In genomic region chr22:27170491-27170890, GRCh38 we compare ENCODE assay signal across 13 cellular contexts.
DNase-seq lines count a peak whose midpoint lies in the region; ATAC-seq and TF ChIP-seq lines count a peak whose summit lies in the region.
"Had no signal": no experiment of that assay in that cellular context is flagged by ENCODE, and none has a peak within 500 bp of the region (broad histone marks: within the 10 kb centered on the region; RNA-seq: fewer than 3 reads in every experiment).

No MANE protein-coding gene starts in this region.

- TF ChIP-seq CTCF in psoas muscle (IDR thresholded peaks at IDR 0.05) (no peak), colonic mucosa (IDR thresholded peaks at IDR 0.05) (no peak)

- 3 to 12% (median 3%) methylated on average over 4 of the region's 4 CpGs for WGBS in psoas muscle, 3 donors

- ATAC-seq in psoas muscle, result peak in 2 of 4 donors; percentile 37 to 58
- ATAC-seq: gastrocnemius medialis had no signal

- H3K9ac ChIP-seq in colonic mucosa (ENCODE audit: low read depth in 2 of 2, low read length in 2 of 2), result no peak overlapping the region

- H3K27ac ChIP-seq in psoas muscle (no peak overlapping the region), colonic mucosa (no peak overlapping the region)
- H3K27ac ChIP-seq: gastrocnemius medialis had no signal

- intact Hi-C loops in psoas muscle (cut with DNase I), result no loop called here
- intact Hi-C loops in colonic mucosa (cut with DNase I), result no loop called here

- DNase-seq in COLO829 (ENCODE audit: low spot score) (peak; percentile 16), NCI-H226 (peak; percentile 69), fibroblast of gingiva (ENCODE audit: low read depth) (peak; percentile 94), psoas muscle (peak; percentile 19 to 44), H7 (no peak), colonic mucosa (no peak)
- no peak for DNase-seq in stimulated activated CD4-positive, alpha-beta T cell treated with anti-CD3 and anti-CD28 coated beads, Interleukin-2, amount 100 ng/mL, for 24 hours
- no peak for DNase-seq in effector CD8-positive, alpha-beta T cell (lab: John Stamatoyannopoulos, UW)
- DNase-seq: amniotic stem cell; COR-L47; gastrocnemius medialis; NK-92 treated with Interleukin-12 subunit alpha and Interleukin-12 subunit beta, amount 100 ng/mL, for 24 hours; stimulated activated naive CD4-positive, alpha-beta T cell had no signal

- H3K36me3 ChIP-seq in psoas muscle (ENCODE audit: insufficient read depth in 1 of 2, low read depth in 1 of 2), result no peaks in the 10 kb centered on the region
- H3K36me3 ChIP-seq in H7 (replicated peaks; ENCODE audit: control insufficient read depth, insufficient read depth, low read length), result no peaks in the 10 kb centered on the region
- no peaks in the 10 kb centered on the region for H3K36me3 ChIP-seq in colonic mucosa
- H3K36me3 ChIP-seq: gastrocnemius medialis had no signal

- H3K4me3 ChIP-seq in psoas muscle (no peak overlapping the region), H7 (ENCODE audit: insufficient read depth, low read depth, low read length) (no peak overlapping the region), colonic mucosa (no peak overlapping the region)
- H3K4me3 ChIP-seq: gastrocnemius medialis had no signal

- H3K27me3 ChIP-seq in psoas muscle (ENCODE audit: insufficient read depth in 3 of 3, low read length in 2 of 3), result peaks cover 0 to 43% (median 4%) of the 10 kb centered on the region in 3 donors
- no peaks in the 10 kb centered on the region for H3K27me3 ChIP-seq in H7 (ENCODE audit: control insufficient read depth, insufficient read depth, low read length)
- no peaks in the 10 kb centered on the region for H3K27me3 ChIP-seq in colonic mucosa

- H3K4me1 ChIP-seq in psoas muscle (no peaks in the 10 kb centered on the region), colonic mucosa (no peaks in the 10 kb centered on the region)
- H3K4me1 ChIP-seq: gastrocnemius medialis had no signal

- H3K9me3 ChIP-seq in psoas muscle (no peaks in the 10 kb centered on the region), colonic mucosa (no peaks in the 10 kb centered on the region)
- H3K9me3 ChIP-seq: gastrocnemius medialis had no signal

Comparison
In these comparisons a context has a peak if more than half of its experiments do, and no peak if none do; other contexts are left out.
1. DNase-seq: peak in COLO829 (single experiment), NCI-H226 (single experiment), fibroblast of gingiva (single experiment) and psoas muscle (2 of 2); none in stimulated activated CD4-positive, alpha-beta T cell treated with anti-CD3 and anti-CD28 coated beads, Interleukin-2, amount 100 ng/mL, for 24 hours (0 of 2), H7 (single experiment), colonic mucosa (single experiment) and effector CD8-positive, alpha-beta T cell (single experiment).